Comparison of ENCODE assay signal across 8 cellular contexts in the genomic region with DNA sequence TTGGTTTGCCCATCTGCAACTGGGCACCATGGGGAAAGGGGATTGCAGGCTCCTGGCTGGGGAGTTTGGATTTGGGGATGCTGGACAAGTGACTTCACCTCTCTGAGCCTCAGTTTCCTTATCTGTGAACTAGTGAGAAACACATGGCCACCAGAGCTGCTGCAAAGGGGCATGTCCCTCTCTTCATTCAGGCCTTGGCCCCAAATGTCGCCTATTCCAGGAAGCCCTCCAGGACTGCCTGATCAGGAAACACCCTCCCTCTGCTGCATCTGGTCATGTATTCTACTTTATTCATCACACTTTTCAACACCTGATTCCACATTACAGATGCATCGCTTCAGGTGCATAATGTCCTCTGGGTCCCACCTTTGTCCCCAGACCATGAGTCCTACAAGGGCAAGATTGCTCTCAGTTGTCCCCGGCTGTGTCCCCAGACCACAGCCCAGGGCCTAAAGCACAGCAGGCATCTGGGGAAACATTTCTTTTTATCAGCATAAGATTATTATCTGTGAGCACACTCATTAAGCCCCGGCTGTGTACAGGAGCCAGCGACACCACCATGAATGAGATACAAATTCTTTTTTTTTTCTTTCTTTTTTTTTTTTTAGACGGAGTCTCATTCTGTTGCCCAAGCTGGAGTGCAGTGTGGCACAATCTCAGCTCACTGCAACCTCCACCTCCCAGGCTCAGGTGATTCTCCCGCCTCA. TPM values are rescaled to one million over a fixed set of nuclear protein-coding genes. Genes with fewer than 3 reads are reported as not detected.
A peak's percentile ranks its signal among the peaks of the same experiment; 100 is the strongest.
DNase-seq lines count a peak whose midpoint lies in the region; ATAC-seq and TF ChIP-seq lines count a peak whose summit lies in the region.

No MANE protein-coding gene starts in this region.

- no peak for DNase-seq in AG04449 (ENCODE audit: low read depth, low spot score)
- DNase-seq in ascending aorta (ENCODE audit: low spot score in 2 of 2): no peak
- DNase-seq in DMS 273 treated with DMSO at 0.1 percent for 48 hours (lab: John Stamatoyannopoulos, UW): no peak
- DNase-seq in KBM-7: no peak
- DNase-seq in C1 segment of cervical spinal cord (lab: John Stamatoyannopoulos, UW): no peak

- H3K9me3 ChIP-seq in ascending aorta: peaks cover 0 to 3% of the 10 kb centered on the region in 2 donors
- H3K9me3 ChIP-seq in muscle layer of colon (ENCODE audit: low read length): peaks cover 5% of the 10 kb centered on the region

- intact Hi-C loops in ascending aorta (cut with DNase I): no loop called here

- H3K27me3 ChIP-seq in ascending aorta: no peaks in the 10 kb centered on the region
- H3K27me3 ChIP-seq in muscle layer of colon (ENCODE audit: control insufficient read depth in 1 of 2, insufficient read depth in 2 of 2, low read length in 2 of 2): no peaks in the 10 kb centered on the region

- ATAC-seq in HG03045 (IDR thresholded peaks at IDR 0.05; ENCODE audit: unreplicated experiment) (peak; percentile 16), GM19328 (IDR thresholded peaks at IDR 0.05; ENCODE audit: unreplicated experiment) (no peak)

- POLR2A ChIA-PET in AG04449 (lab: Yijun Ruan, JAX): no interaction called here

- peak overlapping the region; percentile 49 for H3K4me3 ChIP-seq in AG04449 (ENCODE audit: low read depth, low read length)
- H3K4me3 ChIP-seq in ascending aorta: peak overlapping the region; percentile 52 to 55
- H3K4me3 ChIP-seq in muscle layer of colon (ENCODE audit: low read depth in 1 of 2, low read length in 2 of 2): peak overlapping the region; percentile 42 to 74

- CTCF ChIA-PET in AG04449 (lab: Yijun Ruan, JAX): interaction anchor here (1.0 to 2.4 kb wide), 5 partner anchors 11 to 39 kb away, joined by 3 to 12 read pairs (median 7); a partner anchor contains a TSS

- H3K27ac ChIP-seq in ascending aorta: peak overlapping the region; percentile 52 to 76
- peak overlapping the region; percentile 63 for H3K27ac ChIP-seq in muscle layer of colon (ENCODE audit: low read depth, low read length)

- no peak for TF ChIP-seq CTCF in AG04449 (IDR thresholded peaks at IDR 0.05; ENCODE audit: insufficient read depth, low read length, missing control alignments)
- TF ChIP-seq CTCF in ascending aorta (IDR thresholded peaks at IDR 0.05): no peak

- no peaks in the 10 kb centered on the region for H3K36me3 ChIP-seq in ascending aorta
- H3K36me3 ChIP-seq in muscle layer of colon (ENCODE audit: insufficient read depth, low read length): no peaks in the 10 kb centered on the region

- in situ Hi-C loops in KBM-7 (cut with MboI; ENCODE audit: low pct_unique_long_range_greater_than_20kb, low sequenced_read_pairs): no loop called here

- peaks cover 14 to 27% of the 10 kb centered on the region in 2 donors for H3K4me1 ChIP-seq in ascending aorta
- H3K4me1 ChIP-seq in muscle layer of colon (ENCODE audit: insufficient read depth, low read length): no peaks in the 10 kb centered on the region

- H3K9ac ChIP-seq in muscle layer of colon (ENCODE audit: low read length): peak overlapping the region; percentile 49

RNA-seq across cellular contexts. Expression of a gene that starts 37.5 kb away (rescaled TPM):
- total RNA-seq in ascending aorta: 443 TPM

RNA-seq across cellular contexts. Expression of a gene that starts 41.3 kb away (rescaled TPM):
- 1.5 TPM for total RNA-seq in ascending aorta

RNA-seq across cellular contexts. Expression of a gene that starts 52.1 kb away (rescaled TPM):
- 32.8 TPM for total RNA-seq in ascending aorta
